ENCODE assay signal across 1 cellular context in the genomic region with DNA sequence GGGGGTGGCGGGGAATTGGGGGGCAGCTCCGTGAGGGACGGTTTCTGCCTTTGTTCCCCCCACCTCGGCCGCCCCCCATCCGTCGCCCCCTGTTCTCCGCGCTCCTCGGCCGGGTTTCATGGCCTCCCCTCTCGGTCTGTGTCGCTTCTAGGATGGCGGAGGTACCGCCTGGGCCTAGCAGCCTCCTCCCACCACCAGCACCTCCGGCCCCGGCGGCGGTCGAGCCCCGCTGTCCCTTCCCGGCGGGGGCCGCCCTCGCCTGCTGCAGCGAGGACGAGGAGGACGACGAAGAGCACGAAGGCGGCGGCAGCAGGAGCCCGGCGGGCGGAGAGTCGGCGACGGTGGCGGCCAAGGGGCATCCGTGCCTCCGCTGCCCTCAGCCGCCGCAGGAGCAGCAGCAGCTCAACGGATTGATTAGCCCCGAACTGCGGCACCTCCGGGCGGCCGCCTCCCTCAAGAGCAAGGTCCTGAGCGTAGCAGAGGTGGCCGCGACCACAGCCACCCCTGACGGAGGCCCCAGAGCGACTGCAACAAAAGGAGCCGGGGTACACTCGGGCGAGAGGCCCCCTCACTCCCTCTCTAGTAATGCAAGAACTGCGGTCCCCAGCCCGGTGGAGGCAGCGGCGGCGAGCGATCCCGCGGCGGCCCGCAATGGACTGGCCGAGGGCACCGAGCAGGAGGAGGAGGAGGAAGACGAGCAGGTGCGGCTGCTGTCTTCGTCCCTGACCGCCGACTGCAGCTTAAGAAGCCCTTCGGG.
TF ChIP-seq lines count a peak whose summit lies in the region.

No MANE protein-coding gene starts in this region.

TF ChIP-seq in HepG2, 621 proteins besides CTCF, POLR2A, EP300 and RAD21 (continued from another document and continues in another):
- TF ChIP-seq, protein P1, sequence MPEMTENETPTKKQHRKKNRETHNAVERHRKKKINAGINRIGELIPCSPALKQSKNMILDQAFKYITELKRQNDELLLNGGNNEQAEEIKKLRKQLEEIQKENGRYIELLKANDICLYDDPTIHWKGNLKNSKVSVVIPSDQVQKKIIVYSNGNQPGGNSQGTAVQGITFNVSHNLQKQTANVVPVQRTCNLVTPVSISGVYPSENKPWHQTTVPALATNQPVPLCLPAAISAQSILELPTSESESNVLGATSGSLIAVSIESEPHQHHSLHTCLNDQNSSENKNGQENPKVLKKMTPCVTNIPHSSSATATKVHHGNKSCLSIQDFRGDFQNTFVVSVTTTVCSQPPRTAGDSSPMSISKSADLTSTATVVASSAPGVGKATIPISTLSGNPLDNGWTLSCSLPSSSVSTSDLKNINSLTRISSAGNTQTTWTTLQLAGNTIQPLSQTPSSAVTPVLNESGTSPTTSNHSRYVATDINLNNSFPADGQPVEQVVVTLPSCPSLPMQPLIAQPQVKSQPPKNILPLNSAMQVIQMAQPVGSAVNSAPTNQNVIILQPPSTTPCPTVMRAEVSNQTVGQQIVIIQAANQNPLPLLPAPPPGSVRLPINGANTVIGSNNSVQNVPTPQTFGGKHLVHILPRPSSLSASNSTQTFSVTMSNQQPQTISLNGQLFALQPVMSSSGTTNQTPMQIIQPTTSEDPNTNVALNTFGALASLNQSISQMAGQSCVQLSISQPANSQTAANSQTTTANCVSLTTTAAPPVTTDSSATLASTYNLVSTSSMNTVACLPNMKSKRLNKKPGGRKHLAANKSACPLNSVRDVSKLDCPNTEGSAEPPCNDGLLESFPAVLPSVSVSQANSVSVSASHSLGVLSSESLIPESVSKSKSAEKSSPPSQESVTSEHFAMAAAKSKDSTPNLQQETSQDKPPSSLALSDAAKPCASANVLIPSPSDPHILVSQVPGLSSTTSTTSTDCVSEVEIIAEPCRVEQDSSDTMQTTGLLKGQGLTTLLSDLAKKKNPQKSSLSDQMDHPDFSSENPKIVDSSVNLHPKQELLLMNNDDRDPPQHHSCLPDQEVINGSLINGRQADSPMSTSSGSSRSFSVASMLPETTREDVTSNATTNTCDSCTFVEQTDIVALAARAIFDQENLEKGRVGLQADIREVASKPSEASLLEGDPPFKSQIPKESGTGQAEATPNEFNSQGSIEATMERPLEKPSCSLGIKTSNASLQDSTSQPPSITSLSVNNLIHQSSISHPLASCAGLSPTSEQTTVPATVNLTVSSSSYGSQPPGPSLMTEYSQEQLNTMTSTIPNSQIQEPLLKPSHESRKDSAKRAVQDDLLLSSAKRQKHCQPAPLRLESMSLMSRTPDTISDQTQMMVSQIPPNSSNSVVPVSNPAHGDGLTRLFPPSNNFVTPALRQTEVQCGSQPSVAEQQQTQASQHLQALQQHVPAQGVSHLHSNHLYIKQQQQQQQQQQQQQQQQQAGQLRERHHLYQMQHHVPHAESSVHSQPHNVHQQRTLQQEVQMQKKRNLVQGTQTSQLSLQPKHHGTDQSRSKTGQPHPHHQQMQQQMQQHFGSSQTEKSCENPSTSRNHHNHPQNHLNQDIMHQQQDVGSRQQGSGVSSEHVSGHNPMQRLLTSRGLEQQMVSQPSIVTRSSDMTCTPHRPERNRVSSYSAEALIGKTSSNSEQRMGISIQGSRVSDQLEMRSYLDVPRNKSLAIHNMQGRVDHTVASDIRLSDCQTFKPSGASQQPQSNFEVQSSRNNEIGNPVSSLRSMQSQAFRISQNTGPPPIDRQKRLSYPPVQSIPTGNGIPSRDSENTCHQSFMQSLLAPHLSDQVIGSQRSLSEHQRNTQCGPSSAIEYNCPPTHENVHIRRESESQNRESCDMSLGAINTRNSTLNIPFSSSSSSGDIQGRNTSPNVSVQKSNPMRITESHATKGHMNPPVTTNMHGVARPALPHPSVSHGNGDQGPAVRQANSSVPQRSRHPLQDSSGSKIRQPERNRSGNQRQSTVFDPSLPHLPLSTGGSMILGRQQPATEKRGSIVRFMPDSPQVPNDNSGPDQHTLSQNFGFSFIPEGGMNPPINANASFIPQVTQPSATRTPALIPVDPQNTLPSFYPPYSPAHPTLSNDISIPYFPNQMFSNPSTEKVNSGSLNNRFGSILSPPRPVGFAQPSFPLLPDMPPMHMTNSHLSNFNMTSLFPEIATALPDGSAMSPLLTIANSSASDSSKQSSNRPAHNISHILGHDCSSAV (CRISPR knock-in tag; IDR thresholded peaks at IDR 0.05; ENCODE audit: borderline replicate concordance): no peak
- TF ChIP-seq ELF3 (CRISPR knock-in tag; IDR thresholded peaks at IDR 0.05): no peak
- TF ChIP-seq, protein P2, sequence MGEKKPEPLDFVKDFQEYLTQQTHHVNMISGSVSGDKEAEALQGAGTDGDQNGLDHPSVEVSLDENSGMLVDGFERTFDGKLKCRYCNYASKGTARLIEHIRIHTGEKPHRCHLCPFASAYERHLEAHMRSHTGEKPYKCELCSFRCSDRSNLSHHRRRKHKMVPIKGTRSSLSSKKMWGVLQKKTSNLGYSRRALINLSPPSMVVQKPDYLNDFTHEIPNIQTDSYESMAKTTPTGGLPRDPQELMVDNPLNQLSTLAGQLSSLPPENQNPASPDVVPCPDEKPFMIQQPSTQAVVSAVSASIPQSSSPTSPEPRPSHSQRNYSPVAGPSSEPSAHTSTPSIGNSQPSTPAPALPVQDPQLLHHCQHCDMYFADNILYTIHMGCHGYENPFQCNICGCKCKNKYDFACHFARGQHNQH (CRISPR knock-in tag; IDR thresholded peaks at IDR 0.05): no peak
- TF ChIP-seq HNRNPLL (IDR thresholded peaks at IDR 0.05; ENCODE audit: low read depth, low read length, poor library complexity, severe bottlenecking): peak; percentile 62
- TF ChIP-seq, protein P3, sequence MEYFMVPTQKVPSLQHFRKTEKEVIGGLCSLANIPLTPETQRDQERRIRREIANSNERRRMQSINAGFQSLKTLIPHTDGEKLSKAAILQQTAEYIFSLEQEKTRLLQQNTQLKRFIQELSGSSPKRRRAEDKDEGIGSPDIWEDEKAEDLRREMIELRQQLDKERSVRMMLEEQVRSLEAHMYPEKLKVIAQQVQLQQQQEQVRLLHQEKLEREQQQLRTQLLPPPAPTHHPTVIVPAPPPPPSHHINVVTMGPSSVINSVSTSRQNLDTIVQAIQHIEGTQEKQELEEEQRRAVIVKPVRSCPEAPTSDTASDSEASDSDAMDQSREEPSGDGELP (IDR thresholded peaks at IDR 0.05; ENCODE audit: borderline replicate concordance, low read depth): no peak
- TF ChIP-seq ZBTB7A (CRISPR knock-in tag; IDR thresholded peaks at IDR 0.05): peak; percentile 13; the same call in 1 of the 2 replicates
- no peak for TF ChIP-seq CHCHD3 (CRISPR knock-in tag; IDR thresholded peaks at IDR 0.05)
- no peak for TF ChIP-seq TRIM24 (CRISPR knock-in tag; IDR thresholded peaks at IDR 0.05)
- TF ChIP-seq FOXC1 (CRISPR knock-in tag; IDR thresholded peaks at IDR 0.05; ENCODE audit: borderline replicate concordance): no peak
- TF ChIP-seq KMT2A (CRISPR knock-in tag; IDR thresholded peaks at IDR 0.05): peak; percentile 83
- TF ChIP-seq PTBP1 (IDR thresholded peaks at IDR 0.05; ENCODE audit: low read depth, low read length, poor library complexity, severe bottlenecking): peak; percentile 46
- TF ChIP-seq RFX3 (CRISPR knock-in tag; IDR thresholded peaks at IDR 0.05): no peak
- no peak for TF ChIP-seq ZC3H4 (CRISPR knock-in tag; IDR thresholded peaks at IDR 0.05; ENCODE audit: borderline replicate concordance)
- peak; percentile 26 for TF ChIP-seq RBM39 (IDR thresholded peaks at IDR 0.05; ENCODE audit: low read depth, low read length, poor library complexity, severe bottlenecking)
- TF ChIP-seq ZNF747 (CRISPR knock-in tag; IDR thresholded peaks at IDR 0.05; ENCODE audit: borderline replicate concordance): no peak
- 0 out of 2 replicates have a peak, but pooled peaks have one; percentile 11 for TF ChIP-seq CBX5 (CRISPR knock-in tag; IDR thresholded peaks at IDR 0.05; ENCODE audit: borderline replicate concordance)
- no peak for TF ChIP-seq MIER2 (CRISPR knock-in tag; IDR thresholded peaks at IDR 0.05)
- TF ChIP-seq MAF1 (CRISPR knock-in tag; IDR thresholded peaks at IDR 0.05; ENCODE audit: borderline replicate concordance): no peak
- no peak for TF ChIP-seq GLI4 (CRISPR knock-in tag; IDR thresholded peaks at IDR 0.05; ENCODE audit: borderline replicate concordance)
- 0 out of 2 replicates have a peak, but pooled peaks have one; percentile 1 for TF ChIP-seq ZNF790 (CRISPR knock-in tag; IDR thresholded peaks at IDR 0.05; ENCODE audit: borderline replicate concordance)
- TF ChIP-seq RORA (CRISPR knock-in tag; IDR thresholded peaks at IDR 0.05): no peak
- no peak for TF ChIP-seq ZNF619 (CRISPR knock-in tag; IDR thresholded peaks at IDR 0.05)
- no peak for TF ChIP-seq ZNF543 (CRISPR knock-in tag; IDR thresholded peaks at IDR 0.05)
- no peak for TF ChIP-seq JDP2 (CRISPR knock-in tag; IDR thresholded peaks at IDR 0.05; ENCODE audit: borderline replicate concordance)
- TF ChIP-seq, protein P4, sequence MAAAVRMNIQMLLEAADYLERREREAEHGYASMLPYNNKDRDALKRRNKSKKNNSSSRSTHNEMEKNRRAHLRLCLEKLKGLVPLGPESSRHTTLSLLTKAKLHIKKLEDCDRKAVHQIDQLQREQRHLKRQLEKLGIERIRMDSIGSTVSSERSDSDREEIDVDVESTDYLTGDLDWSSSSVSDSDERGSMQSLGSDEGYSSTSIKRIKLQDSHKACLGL (CRISPR knock-in tag; IDR thresholded peaks at IDR 0.05): no peak; the same call in 1 of the 2 replicates
- TF ChIP-seq SP2 (CRISPR knock-in tag; IDR thresholded peaks at IDR 0.05): peak; percentile 18; the same call in 1 of the 2 replicates
- TF ChIP-seq RFXAP (CRISPR knock-in tag; IDR thresholded peaks at IDR 0.05; ENCODE audit: borderline replicate concordance): no peak
- no peak for TF ChIP-seq ZNF329 (CRISPR knock-in tag; IDR thresholded peaks at IDR 0.05; ENCODE audit: low read depth)
- TF ChIP-seq HIVEP1 (CRISPR knock-in tag; IDR thresholded peaks at IDR 0.05): no peak
- TF ChIP-seq, protein P5, sequence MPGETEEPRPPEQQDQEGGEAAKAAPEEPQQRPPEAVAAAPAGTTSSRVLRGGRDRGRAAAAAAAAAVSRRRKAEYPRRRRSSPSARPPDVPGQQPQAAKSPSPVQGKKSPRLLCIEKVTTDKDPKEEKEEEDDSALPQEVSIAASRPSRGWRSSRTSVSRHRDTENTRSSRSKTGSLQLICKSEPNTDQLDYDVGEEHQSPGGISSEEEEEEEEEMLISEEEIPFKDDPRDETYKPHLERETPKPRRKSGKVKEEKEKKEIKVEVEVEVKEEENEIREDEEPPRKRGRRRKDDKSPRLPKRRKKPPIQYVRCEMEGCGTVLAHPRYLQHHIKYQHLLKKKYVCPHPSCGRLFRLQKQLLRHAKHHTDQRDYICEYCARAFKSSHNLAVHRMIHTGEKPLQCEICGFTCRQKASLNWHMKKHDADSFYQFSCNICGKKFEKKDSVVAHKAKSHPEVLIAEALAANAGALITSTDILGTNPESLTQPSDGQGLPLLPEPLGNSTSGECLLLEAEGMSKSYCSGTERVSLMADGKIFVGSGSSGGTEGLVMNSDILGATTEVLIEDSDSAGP (CRISPR knock-in tag; IDR thresholded peaks at IDR 0.05; ENCODE audit: borderline replicate concordance): peak; percentile 50; the same call in 1 of the 2 replicates
- no peak for TF ChIP-seq SRSF1 (optimal IDR thresholded peaks at IDR 0.05; ENCODE audit: low read depth, low read length)
- TF ChIP-seq ZFP41 (CRISPR knock-in tag; IDR thresholded peaks at IDR 0.05; ENCODE audit: borderline replicate concordance): no peak
- 0 out of 2 replicates have a peak, but pooled peaks have one; percentile 26 for TF ChIP-seq KDM5A (IDR thresholded peaks at IDR 0.05; ENCODE audit: borderline replicate concordance, low read length)
- TF ChIP-seq, protein P6, sequence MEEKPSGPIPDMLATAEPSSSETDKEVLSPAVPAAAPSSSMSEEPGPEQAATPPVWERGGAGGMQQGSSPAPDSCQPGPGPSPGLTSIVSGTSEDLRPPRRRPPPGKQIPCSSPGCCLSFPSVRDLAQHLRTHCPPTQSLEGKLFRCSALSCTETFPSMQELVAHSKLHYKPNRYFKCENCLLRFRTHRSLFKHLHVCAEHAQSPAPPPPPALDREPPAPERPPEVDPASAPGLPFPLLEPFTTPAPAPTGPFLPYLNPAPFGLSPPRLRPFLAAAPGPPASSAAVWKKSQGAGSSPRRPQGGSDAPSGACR (CRISPR knock-in tag; IDR thresholded peaks at IDR 0.05): 0 out of 2 replicates have a peak, but pooled peaks have one; percentile 54
- no peak for TF ChIP-seq RCOR2 (CRISPR knock-in tag; IDR thresholded peaks at IDR 0.05)
- TF ChIP-seq KMT2B (CRISPR knock-in tag; IDR thresholded peaks at IDR 0.05): 0 out of 2 replicates have a peak, but pooled peaks have one; percentile 9
- peak; percentile 2; the same call in 1 of the 2 replicates for TF ChIP-seq SAP130 (CRISPR knock-in tag; IDR thresholded peaks at IDR 0.05; ENCODE audit: low read depth)
- TF ChIP-seq EED (CRISPR knock-in tag; IDR thresholded peaks at IDR 0.05): no peak
- no peak for TF ChIP-seq ZNF136 (CRISPR knock-in tag; IDR thresholded peaks at IDR 0.05; ENCODE audit: low read depth)
- TF ChIP-seq SNAPC2 (CRISPR knock-in tag; IDR thresholded peaks at IDR 0.05): no peak
- TF ChIP-seq NCOA5 (CRISPR knock-in tag; IDR thresholded peaks at IDR 0.05): no peak
- TF ChIP-seq ZNF205 (CRISPR knock-in tag; IDR thresholded peaks at IDR 0.05): no peak
